8 cellular contexts compared by ENCODE assay signal in the genomic region with DNA sequence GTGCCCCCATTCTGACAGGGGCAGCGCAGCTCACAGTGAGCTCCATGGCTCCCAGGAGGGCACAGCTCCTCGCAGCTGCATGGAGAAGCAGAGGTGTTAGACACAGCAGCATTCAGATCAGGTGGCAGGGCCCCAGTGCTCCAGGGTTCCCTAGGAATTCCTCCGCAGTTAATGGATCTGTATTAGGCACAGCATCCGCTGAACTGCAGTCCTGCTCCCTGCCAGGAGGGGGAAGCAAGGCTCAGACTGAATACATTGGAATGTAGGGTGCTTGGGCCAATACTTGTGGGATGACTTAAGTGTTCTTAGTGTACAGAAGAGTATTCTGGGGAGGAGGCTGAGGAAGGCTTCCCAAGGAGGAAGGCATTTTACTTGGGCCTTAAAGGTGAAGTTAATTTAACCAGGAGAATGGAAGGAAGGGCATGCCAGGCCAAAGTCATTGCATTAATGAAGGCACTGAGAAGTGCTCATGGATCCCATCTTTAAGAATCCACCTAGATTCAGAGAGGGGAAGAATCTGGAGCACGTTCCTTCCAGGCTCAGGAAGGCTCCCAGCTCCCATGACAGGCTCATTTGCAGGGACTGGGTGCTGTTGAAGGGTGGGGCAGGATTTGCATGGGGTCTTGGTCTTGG.
A peak's percentile ranks its signal among the peaks of the same experiment; 100 is the strongest.
DNase-seq lines count a peak whose midpoint lies in the region; ATAC-seq and TF ChIP-seq lines count a peak whose summit lies in the region.

No MANE protein-coding gene starts in this region.

- H3K4me3 ChIP-seq in AG04449 (ENCODE audit: low read depth, low read length) = no peak overlapping the region
- no peak overlapping the region for H3K4me3 ChIP-seq in GM06990 (replicated peaks; ENCODE audit: low read depth, low read length)

- H3K4me1 Mint-ChIP-seq in stimulated activated naive B cell treated with anti-CD40 and anti-IgM and Interleukin-4, amounts not matched to agents 10 μg/mL and 1 μg/mL and 100 μg/mL, for 72 hours = peaks cover 15 to 34% of the 10 kb centered on the region in 2 donors

- POLR2A ChIA-PET in AG04449 (lab: Yijun Ruan, JAX) = no interaction called here

- H3K9me3 Mint-ChIP-seq in stimulated activated naive B cell treated with anti-CD40 and anti-IgM and Interleukin-4, amounts not matched to agents 10 μg/mL and 1 μg/mL and 100 μg/mL, for 72 hours = no peaks in the 10 kb centered on the region

- peak overlapping the region in 1 of 2 donors; percentile 89 for H3K4me3 Mint-ChIP-seq in stimulated activated naive B cell treated with anti-CD40 and anti-IgM and Interleukin-4, amounts not matched to agents 10 μg/mL and 1 μg/mL and 100 μg/mL, for 72 hours

- peak; percentile 56 for DNase-seq in AG04449 (ENCODE audit: low read depth, low spot score)
- DNase-seq in GM06990 (ENCODE audit: extremely low read depth, insufficient read length) = no peak
- peak; percentile 75 for DNase-seq in NCI-H226
- peak; percentile 7 for DNase-seq in amniotic stem cell (lab: John Stamatoyannopoulos, UW)
- DNase-seq in hippocampal formation (lab: John Stamatoyannopoulos, UW) = peak; percentile 8 to 12
- peak in 2 of 3 donors; percentile 8 to 20 for DNase-seq in stimulated activated CD4-positive, alpha-beta T cell treated with anti-CD3 and anti-CD28 coated beads, Interleukin-12 subunit alpha, Interleukin-12 subunit beta, amount 100 ng/mL, for 48 hours (ENCODE audit: low read depth in 2 of 3, low spot score in 1 of 3)
- no peak for DNase-seq in stimulated activated naive B cell treated with anti-CD40 and anti-IgM and Interleukin-4, amounts not matched to agents 10 μg/mL and 1 μg/mL and 100 μg/mL, for 72 hours
- DNase-seq in NCI-H510A treated with DMSO at 0.1 percent for 48 hours (lab: John Stamatoyannopoulos, UW) = no peak

- no peak for ATAC-seq in stimulated activated naive B cell treated with anti-CD40 and anti-IgM and Interleukin-4, amounts not matched to agents 10 μg/mL and 1 μg/mL and 100 μg/mL, for 72 hours (replicated peaks)

- no peak overlapping the region for H3K27ac Mint-ChIP-seq in stimulated activated naive B cell treated with anti-CD40 and anti-IgM and Interleukin-4, amounts not matched to agents 10 μg/mL and 1 μg/mL and 100 μg/mL, for 72 hours

- TF ChIP-seq CTCF in AG04449 (IDR thresholded peaks at IDR 0.05; ENCODE audit: insufficient read depth, low read length, missing control alignments) = peak; percentile 87
- TF ChIP-seq CTCF in GM06990 (IDR thresholded peaks at IDR 0.05; ENCODE audit: insufficient read depth, low read length, poor library complexity, severe bottlenecking) = peak; percentile 67

- CTCF ChIA-PET in AG04449 (lab: Yijun Ruan, JAX) = interaction anchor here (2.3 to 3.1 kb wide), 4 partner anchors 10 to 306 kb away, joined by 9 to 18 read pairs (median 14); no protein-coding TSS in a partner anchor

- no peaks in the 10 kb centered on the region for H3K36me3 ChIP-seq in GM06990 (ENCODE audit: control insufficient read depth, insufficient read depth, low read length)

- peaks cover 20 to 24% of the 10 kb centered on the region in 2 donors for H3K27me3 Mint-ChIP-seq in stimulated activated naive B cell treated with anti-CD40 and anti-IgM and Interleukin-4, amounts not matched to agents 10 μg/mL and 1 μg/mL and 100 μg/mL, for 72 hours

- peaks cover 3% of the 10 kb centered on the region for H3K27me3 ChIP-seq in GM06990 (replicated peaks; ENCODE audit: control insufficient read depth, insufficient read depth, low read length)

- H3K36me3 Mint-ChIP-seq in stimulated activated naive B cell treated with anti-CD40 and anti-IgM and Interleukin-4, amounts not matched to agents 10 μg/mL and 1 μg/mL and 100 μg/mL, for 72 hours = no peaks in the 10 kb centered on the region

Comparison
In these comparisons a context has a peak if more than half of its experiments do, and no peak if none do; other contexts are left out.
1. DNase-seq: peak in AG04449 (single experiment), NCI-H226 (single experiment), amniotic stem cell (single experiment), hippocampal formation (2 of 2) and stimulated activated CD4-positive, alpha-beta T cell treated with anti-CD3 and anti-CD28 coated beads, Interleukin-12 subunit alpha, Interleukin-12 subunit beta, amount 100 ng/mL, for 48 hours (2 of 3); none in GM06990 (single experiment), stimulated activated naive B cell treated with anti-CD40 and anti-IgM and Interleukin-4, amounts not matched to agents 10 μg/mL and 1 μg/mL and 100 μg/mL, for 72 hours (single experiment) and NCI-H510A treated with DMSO at 0.1 percent for 48 hours (single experiment).